ENCODE assay signal across 12 cellular contexts in the genomic region with DNA sequence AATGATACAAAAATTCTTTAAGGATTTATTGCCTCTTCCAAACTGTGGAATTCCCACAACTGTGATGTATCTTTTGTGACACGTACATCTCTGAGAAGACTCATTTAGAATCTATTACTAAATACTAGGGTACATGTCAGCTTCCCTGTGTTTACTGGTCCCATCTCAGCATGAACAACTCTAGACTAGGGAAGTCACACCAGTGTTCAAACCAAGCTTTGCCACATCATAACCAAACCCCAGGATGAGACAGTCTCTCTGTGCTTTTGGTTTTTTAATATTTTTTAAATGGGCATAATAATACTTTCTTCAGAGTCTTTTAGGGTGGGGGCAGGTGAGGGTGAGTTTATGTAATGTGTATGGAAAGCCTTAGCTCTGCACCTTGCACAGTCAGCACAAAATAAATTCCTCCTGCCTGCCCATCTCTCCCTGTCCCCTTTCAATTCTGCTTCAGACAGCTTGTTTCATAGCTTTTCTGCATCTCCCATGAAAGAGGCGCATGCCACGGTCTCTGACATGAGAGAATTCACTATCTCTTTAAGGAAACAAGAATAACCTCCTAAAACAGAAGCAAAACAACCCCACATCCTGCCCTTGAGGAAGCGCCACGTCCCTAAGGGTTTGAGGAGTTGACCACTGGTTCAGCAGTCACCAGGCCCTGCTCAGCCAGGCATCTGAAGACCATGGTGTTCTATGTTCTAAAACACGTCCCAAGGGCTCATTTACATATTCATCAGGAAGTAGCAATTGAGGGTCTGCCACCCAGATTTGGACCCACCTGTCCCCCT.
DNase-seq lines count a peak whose midpoint lies in the region; ATAC-seq and TF ChIP-seq lines count a peak whose summit lies in the region.
"Had no signal": no experiment of that assay in that cellular context is flagged by ENCODE, and none has a peak within 500 bp of the region (broad histone marks: within the 10 kb centered on the region; RNA-seq: fewer than 3 reads in every experiment).

No MANE protein-coding gene starts in this region.

- peak overlapping the region in 1 of 8 donors; percentile 77 for H3K27ac Mint-ChIP-seq in CD8-positive, alpha-beta memory T cell
- H3K27ac Mint-ChIP-seq: WTC11 had no signal

- CTCF ChIA-PET in CD8-positive, alpha-beta memory T cell (lab: Charles Lee): interaction anchor here (0.6 to 1.6 kb wide), 4 partner anchors 10 to 987 kb away, joined by 3 to 6 read pairs (median 3); no protein-coding TSS in a partner anchor

- no peak overlapping the region for H3K4me3 Mint-ChIP-seq in CD8-positive, alpha-beta memory T cell
- H3K4me3 Mint-ChIP-seq: WTC11 had no signal

- peaks cover 19 to 25% of the 10 kb centered on the region in 2 donors for H3K27me3 Mint-ChIP-seq in CD8-positive, alpha-beta memory T cell

- no peak for TF ChIP-seq CTCF in coronary artery (IDR thresholded peaks at IDR 0.05)

- H3K4me1 Mint-ChIP-seq in CD8-positive, alpha-beta memory T cell: peaks cover 0 to 5% (median 4%) of the 10 kb centered on the region in 3 donors

- no peaks in the 10 kb centered on the region for H3K9me3 ChIP-seq in CD8-positive, alpha-beta memory T cell (ENCODE audit: low read length)

- ATAC-seq in GM18868 (IDR thresholded peaks at IDR 0.05; ENCODE audit: unreplicated experiment) (peak; percentile 82), GM21619 (IDR thresholded peaks at IDR 0.05; ENCODE audit: unreplicated experiment) (peak; percentile 96), HG03520 (IDR thresholded peaks at IDR 0.05; ENCODE audit: unreplicated experiment) (peak; percentile 63)
- ATAC-seq: WTC11 had no signal

- no peaks in the 10 kb centered on the region for H3K36me3 Mint-ChIP-seq in CD8-positive, alpha-beta memory T cell
- H3K36me3 Mint-ChIP-seq: WTC11 had no signal

- H3K27ac ChIP-seq in CD8-positive, alpha-beta memory T cell (ENCODE audit: low read depth, low read length): no peak overlapping the region
- H3K27ac ChIP-seq in coronary artery: no peak overlapping the region

- H3K36me3 ChIP-seq in CD8-positive, alpha-beta memory T cell (ENCODE audit: insufficient read depth, low read length): no peaks in the 10 kb centered on the region

- no peaks in the 10 kb centered on the region for H3K4me1 ChIP-seq in CD8-positive, alpha-beta memory T cell (ENCODE audit: insufficient read depth, low read length)

- H3K27me3 ChIP-seq in CD8-positive, alpha-beta memory T cell (ENCODE audit: insufficient read depth, low read length, poor library complexity, severe bottlenecking): no peaks in the 10 kb centered on the region

- H3K4me3 ChIP-seq in CD8-positive, alpha-beta memory T cell (ENCODE audit: low read length): no peak overlapping the region
- no peak overlapping the region for H3K4me3 ChIP-seq in coronary artery

- peaks cover 0 to 2% (median 0%) of the 10 kb centered on the region in 5 donors for H3K9me3 Mint-ChIP-seq in CD8-positive, alpha-beta memory T cell

- DNase-seq in mesenteric fat pad (ENCODE audit: low spot score): peak; percentile 51
- no peak for DNase-seq in CD8-positive, alpha-beta memory T cell
- DNase-seq in stimulated activated CD4-positive, alpha-beta T cell treated with anti-CD3 and anti-CD28 coated beads, Interleukin-4, amount 100 ng/mL, for 1 hour: no peak
- DNase-seq in AG20443 (ENCODE audit: low spot score): no peak
- no peak for DNase-seq in coronary artery (ENCODE audit: low spot score)
- DNase-seq: caudate nucleus; NCI-H345; stimulated activated CD4-positive, alpha-beta T cell treated with anti-CD3 and anti-CD28 coated beads, Interleukin-2, amount 100 ng/mL, for 24 hours had no signal

- POLR2A ChIA-PET in CD8-positive, alpha-beta memory T cell (lab: Charles Lee): interaction anchor here (0.6 kb wide), 2 partner anchors 40 to 282 kb away, joined by 4 read pairs; no protein-coding TSS in a partner anchor
